17 cellular contexts compared by ENCODE assay signal in the genomic region with DNA sequence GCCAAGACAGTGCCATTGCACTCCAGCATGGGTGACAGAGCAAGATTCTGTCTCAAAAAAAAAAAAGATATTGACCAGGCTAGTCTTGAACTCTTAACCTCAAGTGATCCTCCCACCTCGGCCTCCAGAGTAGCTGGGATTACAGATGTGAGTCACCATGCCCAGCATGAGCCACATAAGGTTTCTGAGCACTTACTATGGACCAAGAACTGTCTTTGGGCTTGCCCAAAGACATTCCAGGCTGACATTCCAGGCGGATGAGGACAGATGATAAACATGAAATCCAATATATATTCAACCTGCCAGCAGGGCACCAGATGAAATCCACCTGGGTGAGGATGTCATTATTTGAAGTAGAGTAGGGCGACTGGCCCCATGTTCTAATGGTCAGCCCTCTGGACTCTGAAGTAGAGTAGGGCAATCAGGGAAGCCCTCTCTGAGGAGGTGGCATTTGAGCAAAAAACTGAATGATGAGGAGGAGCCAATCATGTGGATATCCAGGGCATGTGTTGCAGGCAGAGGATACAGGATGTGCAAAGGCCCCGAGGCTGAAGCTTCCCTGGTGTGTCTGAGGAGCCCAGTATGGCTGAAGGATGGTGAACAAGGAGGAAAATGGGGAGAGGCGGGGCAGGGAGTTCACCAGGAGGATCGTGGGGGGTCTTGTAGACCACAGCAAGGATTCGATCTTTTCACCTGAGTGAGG. TPM values are rescaled to one million over a fixed set of nuclear protein-coding genes. Genes with fewer than 3 reads are reported as not detected.
DNase-seq lines count a peak whose midpoint lies in the region; ATAC-seq and TF ChIP-seq lines count a peak whose summit lies in the region.
"Had no signal": no experiment of that assay in that cellular context is flagged by ENCODE, and none has a peak within 500 bp of the region (broad histone marks: within the 10 kb centered on the region; RNA-seq: fewer than 3 reads in every experiment).

No MANE protein-coding gene starts in this region.

- peak overlapping the region; percentile 79 for H3K27ac Mint-ChIP-seq in progenitor cell of endocrine pancreas
- H3K27ac Mint-ChIP-seq: activated T-helper 17 cell treated with anti-CD3 and anti-CD28 coated beads, Interleukin-2, amount 50 U/mL, for 72 hours had no signal

- H3K4me1 ChIP-seq in RWPE2 (ENCODE audit: insufficient read depth, poor library complexity, severe bottlenecking), result no peaks in the 10 kb centered on the region
- H3K4me1 ChIP-seq: lower lobe of right lung, suprapubic skin had no signal

- no peak overlapping the region for H3K4me3 ChIP-seq in RWPE2 (ENCODE audit: severe bottlenecking)
- H3K4me3 ChIP-seq: hepatocyte, lower lobe of right lung, spleen, suprapubic skin had no signal

- TF ChIP-seq CTCF in RWPE2 (IDR thresholded peaks at IDR 0.05; ENCODE audit: poor library complexity, severe bottlenecking) (no peak), progenitor cell of endocrine pancreas (IDR thresholded peaks at IDR 0.05; ENCODE audit: unreplicated experiment) (no peak)

- H3K27ac ChIP-seq in RWPE2 (ENCODE audit: poor library complexity, severe bottlenecking), result no peak overlapping the region
- H3K27ac ChIP-seq: hepatocyte, lower lobe of right lung, spleen, suprapubic skin had no signal

- peak; percentile 28 for DNase-seq in DMS53 (lab: John Stamatoyannopoulos, UW)
- DNase-seq in DMS53 treated with DMSO at 0.1 percent for 48 hours (lab: John Stamatoyannopoulos, UW; ENCODE audit: unreplicated experiment), result no peak
- DNase-seq in RWPE2 (ENCODE audit: low spot score), result no peak
- DNase-seq in fibroblast of gingiva (ENCODE audit: low read depth), result peak; percentile 51
- DNase-seq in progenitor cell of endocrine pancreas (ENCODE audit: low spot score, unreplicated experiment), result no peak
- DNase-seq in NCI-H1694 treated with DMSO at 0.1 percent for 48 hours (lab: John Stamatoyannopoulos, UW), result no peak
- DNase-seq in NCI-H345 treated with DMSO at 0.1 percent for 48 hours (lab: John Stamatoyannopoulos, UW; ENCODE audit: unreplicated experiment), result no peak
- DNase-seq: effector memory CD8-positive, alpha-beta T cell; lower lobe of right lung; NCI-H1694; spleen had no signal

- H3K4me3 Mint-ChIP-seq in progenitor cell of endocrine pancreas (ENCODE audit: low read depth), result no peak overlapping the region
- H3K4me3 Mint-ChIP-seq: activated T-helper 17 cell treated with anti-CD3 and anti-CD28 coated beads, Interleukin-2, amount 50 U/mL, for 72 hours; effector memory CD8-positive, alpha-beta T cell; IgD-negative memory B cell had no signal

- no peaks in the 10 kb centered on the region for H3K9me3 ChIP-seq in RWPE2 (ENCODE audit: severe bottlenecking)
- H3K9me3 ChIP-seq: lower lobe of right lung, suprapubic skin had no signal

- peak; percentile 82 for ATAC-seq in RWPE2 (ENCODE audit: low read depth)
- ATAC-seq in HG02642 (IDR thresholded peaks at IDR 0.05; ENCODE audit: poor library complexity, unreplicated experiment), result no peak
- ATAC-seq: activated T-helper 17 cell treated with anti-CD3 and anti-CD28 coated beads, Interleukin-2, amount 50 U/mL, for 72 hours; effector memory CD8-positive, alpha-beta T cell; lower lobe of right lung; Right ventricle myocardium inferior had no signal

- H3K36me3 ChIP-seq in RWPE2 (ENCODE audit: low read depth), result no peaks in the 10 kb centered on the region
- H3K36me3 ChIP-seq: lower lobe of right lung, suprapubic skin had no signal

- no peaks in the 10 kb centered on the region for H3K36me3 Mint-ChIP-seq in progenitor cell of endocrine pancreas (ENCODE audit: insufficient read depth)
- H3K36me3 Mint-ChIP-seq: IgD-negative memory B cell had no signal

- H3K9me3 Mint-ChIP-seq in progenitor cell of endocrine pancreas (ENCODE audit: low read depth), result no peaks in the 10 kb centered on the region
- H3K9me3 Mint-ChIP-seq: activated T-helper 17 cell treated with anti-CD3 and anti-CD28 coated beads, Interleukin-2, amount 50 U/mL, for 72 hours; effector memory CD8-positive, alpha-beta T cell; IgD-negative memory B cell had no signal

- no peaks in the 10 kb centered on the region for H3K27me3 ChIP-seq in RWPE2 (ENCODE audit: insufficient read depth, poor library complexity, severe bottlenecking)
- H3K27me3 ChIP-seq: hepatocyte had no signal

- no peaks in the 10 kb centered on the region for H3K27me3 Mint-ChIP-seq in progenitor cell of endocrine pancreas
- H3K27me3 Mint-ChIP-seq: activated T-helper 17 cell treated with anti-CD3 and anti-CD28 coated beads, Interleukin-2, amount 50 U/mL, for 72 hours had no signal

- H3K4me1 Mint-ChIP-seq in progenitor cell of endocrine pancreas (ENCODE audit: low read depth), result no peaks in the 10 kb centered on the region
- H3K4me1 Mint-ChIP-seq: activated T-helper 17 cell treated with anti-CD3 and anti-CD28 coated beads, Interleukin-2, amount 50 U/mL, for 72 hours had no signal

RNA-seq across cellular contexts. Expression of gene C19orf38, which starts 4.0 kb away (rescaled TPM):
- 0.31 and 0.33 TPM in 2 replicates for total RNA-seq in progenitor cell of endocrine pancreas

RNA-seq across cellular contexts. Expression of gene TMED1, which starts 16.2 kb away (rescaled TPM):
- total RNA-seq in progenitor cell of endocrine pancreas, result 32.6 and 39.3 TPM in 2 replicates

RNA-seq across cellular contexts. Expression of gene CARM1, which starts 19.1 kb away (rescaled TPM):
- 77.6 and 86.0 TPM in 2 replicates for total RNA-seq in progenitor cell of endocrine pancreas

Comparison
In these comparisons a context has a peak if more than half of its experiments do, and no peak if none do; other contexts are left out.
1. DNase-seq: peak in DMS53 (single experiment) and fibroblast of gingiva (single experiment); none in DMS53 treated with DMSO at 0.1 percent for 48 hours (single experiment), RWPE2 (single experiment), progenitor cell of endocrine pancreas (single experiment), NCI-H1694 treated with DMSO at 0.1 percent for 48 hours (single experiment) and NCI-H345 treated with DMSO at 0.1 percent for 48 hours (single experiment).